Comparison of ENCODE assay signal across 1 cellular context in the genomic region with DNA sequence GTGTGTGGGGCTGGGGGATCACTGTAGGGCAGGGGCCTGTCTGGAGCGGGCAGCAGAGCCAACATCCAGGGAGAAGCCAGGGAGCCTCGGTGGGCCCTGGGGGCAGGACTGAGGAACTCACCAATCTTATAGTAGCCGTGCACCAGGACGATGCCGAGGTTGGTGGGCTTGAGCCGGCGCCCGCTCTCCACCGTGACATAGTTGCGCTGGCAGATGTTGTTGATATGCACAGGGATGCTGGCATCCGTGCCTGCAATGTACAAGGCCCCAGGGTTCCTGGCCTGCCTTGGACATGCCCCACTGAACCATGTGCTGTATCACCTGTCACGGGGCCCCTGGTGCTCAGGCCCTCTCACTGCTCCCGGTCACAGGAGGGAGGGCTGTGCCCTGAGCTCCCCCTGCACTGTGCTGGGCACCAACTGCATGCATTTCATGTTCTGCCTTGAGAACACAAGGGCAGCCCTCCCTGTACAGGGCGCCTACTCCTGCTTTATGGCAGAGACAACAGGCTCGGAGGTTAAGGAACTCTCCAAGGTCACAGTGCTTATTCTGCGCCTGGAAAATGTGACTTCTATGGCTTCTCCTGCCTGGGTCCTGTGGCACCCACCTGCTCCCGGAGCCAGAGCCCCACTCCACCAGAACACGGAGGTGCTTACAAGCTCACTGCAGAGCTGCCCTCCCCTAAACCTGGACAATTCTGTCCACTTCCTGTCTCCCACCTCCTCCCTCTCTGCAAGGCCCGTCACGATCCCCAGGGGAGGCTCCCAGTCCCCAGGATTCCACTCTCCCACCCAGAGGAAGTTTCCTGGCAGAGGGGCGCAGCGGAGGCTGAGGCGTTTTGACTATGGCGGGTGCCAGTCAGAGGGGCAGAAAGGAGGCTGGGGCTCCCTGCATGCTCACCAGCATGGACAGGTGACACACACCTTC.
TF ChIP-seq lines count a peak whose summit lies in the region.

No MANE protein-coding gene starts in this region.

TF ChIP-seq in K562, 482 proteins besides CTCF, POLR2A, EP300 and RAD21 (continued from another document):
- TF ChIP-seq, protein P1, sequence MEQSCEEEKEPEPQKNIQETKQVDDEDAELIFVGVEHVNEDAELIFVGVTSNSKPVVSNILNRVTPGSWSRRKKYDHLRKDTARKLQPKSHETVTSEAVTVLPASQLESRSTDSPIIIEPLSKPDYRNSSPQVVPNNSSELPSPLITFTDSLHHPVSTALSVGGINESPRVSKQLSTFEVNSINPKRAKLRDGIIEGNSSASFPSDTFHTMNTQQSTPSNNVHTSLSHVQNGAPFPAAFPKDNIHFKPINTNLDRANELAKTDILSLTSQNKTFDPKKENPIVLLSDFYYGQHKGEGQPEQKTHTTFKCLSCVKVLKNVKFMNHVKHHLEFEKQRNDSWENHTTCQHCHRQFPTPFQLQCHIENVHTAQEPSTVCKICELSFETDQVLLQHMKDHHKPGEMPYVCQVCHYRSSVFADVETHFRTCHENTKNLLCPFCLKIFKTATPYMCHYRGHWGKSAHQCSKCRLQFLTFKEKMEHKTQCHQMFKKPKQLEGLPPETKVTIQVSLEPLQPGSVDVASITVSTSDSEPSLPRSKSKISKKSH (CRISPR knock-in tag; IDR thresholded peaks at IDR 0.05), result no peak
- TF ChIP-seq CREB1 (IDR thresholded peaks at IDR 0.05) (peak; percentile 9; the same call in 1 of the 2 replicates), CREB1 (CRISPR knock-in tag; IDR thresholded peaks at IDR 0.05) (no peak), RBM17 (IDR thresholded peaks at IDR 0.05; ENCODE audit: borderline replicate concordance, low read depth, low read length) (no peak), KDM4B (IDR thresholded peaks at IDR 0.05; ENCODE audit: borderline replicate concordance in 2 of 2, low read depth in 1 of 2) (peak in 1 of 2 experiments; percentile 71; a peak in 1 of 4 replicates), SRSF3 (IDR thresholded peaks at IDR 0.05; ENCODE audit: insufficient read depth, low read length) (no peak), GTF2F1 (IDR thresholded peaks at IDR 0.05; ENCODE audit: low read depth, low read length) (0 out of 2 replicates have a peak, but pooled peaks have one; percentile 24), RBM22 (IDR thresholded peaks at IDR 0.05; ENCODE audit: low read depth, low read length, poor library complexity, severe bottlenecking) (no peak), EHMT2 (IDR thresholded peaks at IDR 0.05) (no peak), NFXL1 (CRISPR knock-in tag; IDR thresholded peaks at IDR 0.05) (no peak), TAF15 (IDR thresholded peaks at IDR 0.05; ENCODE audit: low read depth, low read length) (peak; percentile 90), HNRNPLL (IDR thresholded peaks at IDR 0.05; ENCODE audit: low read depth, low read length, poor library complexity, severe bottlenecking) (peak; percentile 9), CCAR2 (IDR thresholded peaks at IDR 0.05; ENCODE audit: low read depth, low read length) (no peak), PURB (CRISPR knock-in tag; IDR thresholded peaks at IDR 0.05; ENCODE audit: low read depth) (no peak), IRF2 (CRISPR knock-in tag; IDR thresholded peaks at IDR 0.05) (peak; percentile 91; the same call in 1 of the 2 replicates), ERF (CRISPR knock-in tag; IDR thresholded peaks at IDR 0.05) (0 out of 2 replicates have a peak, but pooled peaks have one; percentile 15), CHD1 (IDR thresholded peaks at IDR 0.05; ENCODE audit: low read length) (peak; percentile 44), SUPT5H (IDR thresholded peaks at IDR 0.05) (peak; percentile 69), GABPA (tag; conservative IDR thresholded peaks at IDR 0.05; ENCODE audit: low read depth) (no peak), SPI1 (IDR thresholded peaks at IDR 0.05; ENCODE audit: borderline replicate concordance, low read depth, low read length) (peak; percentile 46; the same call in 1 of the 2 replicates), POLR2B (IDR thresholded peaks at IDR 0.05; ENCODE audit: low read depth, partially characterized antibody) (peak; percentile 57)
- TF ChIP-seq, protein P2, sequence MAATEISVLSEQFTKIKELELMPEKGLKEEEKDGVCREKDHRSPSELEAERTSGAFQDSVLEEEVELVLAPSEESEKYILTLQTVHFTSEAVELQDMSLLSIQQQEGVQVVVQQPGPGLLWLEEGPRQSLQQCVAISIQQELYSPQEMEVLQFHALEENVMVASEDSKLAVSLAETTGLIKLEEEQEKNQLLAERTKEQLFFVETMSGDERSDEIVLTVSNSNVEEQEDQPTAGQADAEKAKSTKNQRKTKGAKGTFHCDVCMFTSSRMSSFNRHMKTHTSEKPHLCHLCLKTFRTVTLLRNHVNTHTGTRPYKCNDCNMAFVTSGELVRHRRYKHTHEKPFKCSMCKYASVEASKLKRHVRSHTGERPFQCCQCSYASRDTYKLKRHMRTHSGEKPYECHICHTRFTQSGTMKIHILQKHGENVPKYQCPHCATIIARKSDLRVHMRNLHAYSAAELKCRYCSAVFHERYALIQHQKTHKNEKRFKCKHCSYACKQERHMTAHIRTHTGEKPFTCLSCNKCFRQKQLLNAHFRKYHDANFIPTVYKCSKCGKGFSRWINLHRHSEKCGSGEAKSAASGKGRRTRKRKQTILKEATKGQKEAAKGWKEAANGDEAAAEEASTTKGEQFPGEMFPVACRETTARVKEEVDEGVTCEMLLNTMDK (IDR thresholded peaks at IDR 0.05; ENCODE audit: borderline replicate concordance, insufficient read depth, low read depth, low read length, poor library complexity, severe bottlenecking), result no peak
- TF ChIP-seq, protein P3, sequence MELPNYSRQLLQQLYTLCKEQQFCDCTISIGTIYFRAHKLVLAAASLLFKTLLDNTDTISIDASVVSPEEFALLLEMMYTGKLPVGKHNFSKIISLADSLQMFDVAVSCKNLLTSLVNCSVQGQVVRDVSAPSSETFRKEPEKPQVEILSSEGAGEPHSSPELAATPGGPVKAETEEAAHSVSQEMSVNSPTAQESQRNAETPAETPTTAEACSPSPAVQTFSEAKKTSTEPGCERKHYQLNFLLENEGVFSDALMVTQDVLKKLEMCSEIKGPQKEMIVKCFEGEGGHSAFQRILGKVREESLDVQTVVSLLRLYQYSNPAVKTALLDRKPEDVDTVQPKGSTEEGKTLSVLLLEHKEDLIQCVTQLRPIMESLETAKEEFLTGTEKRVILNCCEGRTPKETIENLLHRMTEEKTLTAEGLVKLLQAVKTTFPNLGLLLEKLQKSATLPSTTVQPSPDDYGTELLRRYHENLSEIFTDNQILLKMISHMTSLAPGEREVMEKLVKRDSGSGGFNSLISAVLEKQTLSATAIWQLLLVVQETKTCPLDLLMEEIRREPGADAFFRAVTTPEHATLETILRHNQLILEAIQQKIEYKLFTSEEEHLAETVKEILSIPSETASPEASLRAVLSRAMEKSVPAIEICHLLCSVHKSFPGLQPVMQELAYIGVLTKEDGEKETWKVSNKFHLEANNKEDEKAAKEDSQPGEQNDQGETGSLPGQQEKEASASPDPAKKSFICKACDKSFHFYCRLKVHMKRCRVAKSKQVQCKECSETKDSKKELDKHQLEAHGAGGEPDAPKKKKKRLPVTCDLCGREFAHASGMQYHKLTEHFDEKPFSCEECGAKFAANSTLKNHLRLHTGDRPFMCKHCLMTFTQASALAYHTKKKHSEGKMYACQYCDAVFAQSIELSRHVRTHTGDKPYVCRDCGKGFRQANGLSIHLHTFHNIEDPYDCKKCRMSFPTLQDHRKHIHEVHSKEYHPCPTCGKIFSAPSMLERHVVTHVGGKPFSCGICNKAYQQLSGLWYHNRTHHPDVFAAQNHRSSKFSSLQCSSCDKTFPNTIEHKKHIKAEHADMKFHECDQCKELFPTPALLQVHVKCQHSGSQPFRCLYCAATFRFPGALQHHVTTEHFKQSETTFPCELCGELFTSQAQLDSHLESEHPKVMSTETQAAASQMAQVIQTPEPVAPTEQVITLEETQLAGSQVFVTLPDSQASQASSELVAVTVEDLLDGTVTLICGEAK (IDR thresholded peaks at IDR 0.05), result no peak
- TF ChIP-seq, protein P3 (CRISPR knock-in tag; IDR thresholded peaks at IDR 0.05), result no peak
- TF ChIP-seq, protein P4, sequence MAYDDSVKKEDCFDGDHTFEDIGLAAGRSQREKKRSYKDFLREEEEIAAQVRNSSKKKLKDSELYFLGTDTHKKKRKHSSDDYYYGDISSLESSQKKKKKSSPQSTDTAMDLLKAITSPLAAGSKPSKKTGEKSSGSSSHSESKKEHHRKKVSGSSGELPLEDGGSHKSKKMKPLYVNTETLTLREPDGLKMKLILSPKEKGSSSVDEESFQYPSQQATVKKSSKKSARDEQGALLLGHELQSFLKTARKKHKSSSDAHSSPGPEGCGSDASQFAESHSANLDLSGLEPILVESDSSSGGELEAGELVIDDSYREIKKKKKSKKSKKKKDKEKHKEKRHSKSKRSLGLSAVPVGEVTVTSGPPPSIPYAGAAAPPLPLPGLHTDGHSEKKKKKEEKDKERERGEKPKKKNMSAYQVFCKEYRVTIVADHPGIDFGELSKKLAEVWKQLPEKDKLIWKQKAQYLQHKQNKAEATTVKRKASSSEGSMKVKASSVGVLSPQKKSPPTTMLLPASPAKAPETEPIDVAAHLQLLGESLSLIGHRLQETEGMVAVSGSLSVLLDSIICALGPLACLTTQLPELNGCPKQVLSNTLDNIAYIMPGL (CRISPR knock-in tag; IDR thresholded peaks at IDR 0.05), result peak; percentile 42
- TF ChIP-seq, protein P5, sequence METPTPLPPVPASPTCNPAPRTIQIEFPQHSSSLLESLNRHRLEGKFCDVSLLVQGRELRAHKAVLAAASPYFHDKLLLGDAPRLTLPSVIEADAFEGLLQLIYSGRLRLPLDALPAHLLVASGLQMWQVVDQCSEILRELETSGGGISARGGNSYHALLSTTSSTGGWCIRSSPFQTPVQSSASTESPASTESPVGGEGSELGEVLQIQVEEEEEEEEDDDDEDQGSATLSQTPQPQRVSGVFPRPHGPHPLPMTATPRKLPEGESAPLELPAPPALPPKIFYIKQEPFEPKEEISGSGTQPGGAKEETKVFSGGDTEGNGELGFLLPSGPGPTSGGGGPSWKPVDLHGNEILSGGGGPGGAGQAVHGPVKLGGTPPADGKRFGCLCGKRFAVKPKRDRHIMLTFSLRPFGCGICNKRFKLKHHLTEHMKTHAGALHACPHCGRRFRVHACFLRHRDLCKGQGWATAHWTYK (CRISPR knock-in tag; IDR thresholded peaks at IDR 0.05), result 0 out of 2 replicates have a peak, but pooled peaks have one; percentile 29
- TF ChIP-seq, protein P6, sequence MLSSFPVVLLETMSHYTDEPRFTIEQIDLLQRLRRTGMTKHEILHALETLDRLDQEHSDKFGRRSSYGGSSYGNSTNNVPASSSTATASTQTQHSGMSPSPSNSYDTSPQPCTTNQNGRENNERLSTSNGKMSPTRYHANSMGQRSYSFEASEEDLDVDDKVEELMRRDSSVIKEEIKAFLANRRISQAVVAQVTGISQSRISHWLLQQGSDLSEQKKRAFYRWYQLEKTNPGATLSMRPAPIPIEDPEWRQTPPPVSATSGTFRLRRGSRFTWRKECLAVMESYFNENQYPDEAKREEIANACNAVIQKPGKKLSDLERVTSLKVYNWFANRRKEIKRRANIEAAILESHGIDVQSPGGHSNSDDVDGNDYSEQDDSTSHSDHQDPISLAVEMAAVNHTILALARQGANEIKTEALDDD (IDR thresholded peaks at IDR 0.05), result no peak
